Comparison of ENCODE assay signal across 8 cellular contexts in the genomic region with DNA sequence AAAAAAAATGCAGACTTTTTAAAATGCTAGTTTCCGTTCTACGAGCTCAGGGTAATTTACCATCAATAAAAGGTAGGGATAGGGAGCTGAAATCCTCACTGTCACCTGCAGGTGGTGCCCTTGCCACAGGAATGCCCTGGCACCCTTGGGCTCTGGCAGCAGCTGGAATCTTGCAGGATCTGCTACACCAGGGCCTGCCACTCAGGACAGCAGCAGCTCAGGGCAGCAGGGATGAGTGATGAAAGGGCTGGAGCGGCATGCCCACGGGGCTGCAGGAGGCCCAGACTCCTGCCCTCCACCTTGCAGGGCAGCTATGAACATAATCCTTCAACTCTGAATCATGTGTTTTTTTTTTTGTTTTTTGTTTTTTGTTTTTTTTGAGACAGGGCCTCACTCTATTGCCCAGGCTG. TPM values are rescaled to one million over a fixed set of nuclear protein-coding genes. Genes with fewer than 3 reads are reported as not detected.
DNase-seq lines count a peak whose midpoint lies in the region; ATAC-seq and TF ChIP-seq lines count a peak whose summit lies in the region.

No MANE protein-coding gene starts in this region.

- H3K27ac Mint-ChIP-seq in neural crest cell (ENCODE audit: unreplicated experiment): no peak overlapping the region

- H3K4me3 ChIP-seq in stomach: no peak overlapping the region

- peaks cover 0 to 3% (median 0%) of the 10 kb centered on the region in 4 donors for H3K36me3 ChIP-seq in stomach

- WGBS in stomach, 5 donors: 39 to 56% (median 44%) methylated on average over 4 of the region's 4 CpGs

- DNase-seq in DMS153 treated with DMSO at 0.1 percent for 48 hours (lab: John Stamatoyannopoulos, UW; ENCODE audit: unreplicated experiment) (peak; percentile 56), KG1 (lab: John Stamatoyannopoulos, UW) (peak; percentile 16), fibroblast of gingiva (ENCODE audit: low read depth) (peak; percentile 77), neural crest cell (ENCODE audit: low read depth, low spot score) (peak; percentile 74), stomach (peak; percentile 83)
- peak; percentile 84 for DNase-seq in activated T-cell treated with anti-CD3 and anti-CD28 coated beads, Interleukin-2, amount 50 U/mL, for 1 hour

- no peak overlapping the region for H3K4me3 Mint-ChIP-seq in neural crest cell

- no peaks in the 10 kb centered on the region for H3K36me3 Mint-ChIP-seq in neural crest cell (ENCODE audit: low read depth)

- H3K4me1 ChIP-seq in stomach: peaks cover under 1 to 12% (median 6%) of the 10 kb centered on the region in 4 donors

- no peak for TF ChIP-seq EP300 in stomach (IDR thresholded peaks at IDR 0.05)

- no peak for TF ChIP-seq POLR2A in stomach (IDR thresholded peaks at IDR 0.05)

- intact Hi-C loops in stomach (cut with DNase I; ENCODE audit: low total_unique reads): loop anchor here (5.0 kb wide), 1 partner anchor 104 kb away; no protein-coding TSS in a partner anchor

- H3K9me3 Mint-ChIP-seq in neural crest cell: no peaks in the 10 kb centered on the region

- no peaks in the 10 kb centered on the region for H3K4me1 Mint-ChIP-seq in neural crest cell

- H3K27me3 Mint-ChIP-seq in neural crest cell (ENCODE audit: low read depth): no peaks in the 10 kb centered on the region

- H3K27ac ChIP-seq in stomach: no peak overlapping the region

- TF ChIP-seq CTCF in neural crest cell (conservative IDR thresholded peaks at IDR 0.05): peak; percentile 92
- TF ChIP-seq CTCF in stomach (IDR thresholded peaks at IDR 0.05): peak in 5 of 7 experiments; percentile 69 to 95 (median 85)

- no peaks in the 10 kb centered on the region for H3K9me3 ChIP-seq in stomach

- ATAC-seq in GM21526 (IDR thresholded peaks at IDR 0.05; ENCODE audit: low FRiP score, unreplicated experiment): no peak

- H3K27me3 ChIP-seq in stomach: no peaks in the 10 kb centered on the region

TF ChIP-seq in PFSK-1, 5 proteins besides CTCF, POLR2A, EP300 and RAD21:
- TF ChIP-seq FOXP2 (optimal IDR thresholded peaks at IDR 0.05; ENCODE audit: borderline replicate concordance, extremely low read depth, extremely low read length, insufficient read depth) (peak; percentile 65), POLR2AphosphoS5 (IDR thresholded peaks at IDR 0.05; ENCODE audit: low read depth, low read length) (no peak), TAF1 (IDR thresholded peaks at IDR 0.05; ENCODE audit: borderline replicate concordance, insufficient read depth, low read length) (no peak), SIN3A (IDR thresholded peaks at IDR 0.05; ENCODE audit: borderline replicate concordance, insufficient read depth, low read length) (no peak)
- TF ChIP-seq, protein P1, sequence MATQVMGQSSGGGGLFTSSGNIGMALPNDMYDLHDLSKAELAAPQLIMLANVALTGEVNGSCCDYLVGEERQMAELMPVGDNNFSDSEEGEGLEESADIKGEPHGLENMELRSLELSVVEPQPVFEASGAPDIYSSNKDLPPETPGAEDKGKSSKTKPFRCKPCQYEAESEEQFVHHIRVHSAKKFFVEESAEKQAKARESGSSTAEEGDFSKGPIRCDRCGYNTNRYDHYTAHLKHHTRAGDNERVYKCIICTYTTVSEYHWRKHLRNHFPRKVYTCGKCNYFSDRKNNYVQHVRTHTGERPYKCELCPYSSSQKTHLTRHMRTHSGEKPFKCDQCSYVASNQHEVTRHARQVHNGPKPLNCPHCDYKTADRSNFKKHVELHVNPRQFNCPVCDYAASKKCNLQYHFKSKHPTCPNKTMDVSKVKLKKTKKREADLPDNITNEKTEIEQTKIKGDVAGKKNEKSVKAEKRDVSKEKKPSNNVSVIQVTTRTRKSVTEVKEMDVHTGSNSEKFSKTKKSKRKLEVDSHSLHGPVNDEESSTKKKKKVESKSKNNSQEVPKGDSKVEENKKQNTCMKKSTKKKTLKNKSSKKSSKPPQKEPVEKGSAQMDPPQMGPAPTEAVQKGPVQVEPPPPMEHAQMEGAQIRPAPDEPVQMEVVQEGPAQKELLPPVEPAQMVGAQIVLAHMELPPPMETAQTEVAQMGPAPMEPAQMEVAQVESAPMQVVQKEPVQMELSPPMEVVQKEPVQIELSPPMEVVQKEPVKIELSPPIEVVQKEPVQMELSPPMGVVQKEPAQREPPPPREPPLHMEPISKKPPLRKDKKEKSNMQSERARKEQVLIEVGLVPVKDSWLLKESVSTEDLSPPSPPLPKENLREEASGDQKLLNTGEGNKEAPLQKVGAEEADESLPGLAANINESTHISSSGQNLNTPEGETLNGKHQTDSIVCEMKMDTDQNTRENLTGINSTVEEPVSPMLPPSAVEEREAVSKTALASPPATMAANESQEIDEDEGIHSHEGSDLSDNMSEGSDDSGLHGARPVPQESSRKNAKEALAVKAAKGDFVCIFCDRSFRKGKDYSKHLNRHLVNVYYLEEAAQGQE (IDR thresholded peaks at IDR 0.05; ENCODE audit: insufficient read depth in 1 of 2, low read depth in 2 of 2, low read length in 2 of 2): 0 out of 4 replicates have a peak, but pooled peaks of 1 of the 2 experiments have one; percentile 21

RNA-seq across cellular contexts. Expression of a gene that starts 54.0 kb away (rescaled TPM):
- 3.0 TPM for polyA plus RNA-seq in PFSK-1 (2012; ENCODE audit: insufficient read length, low read depth)
- total RNA-seq in neural crest cell (13.9 and 15.1 TPM in 2 replicates), stomach (10 to 100 TPM in 1 of 5 donors, 1 to 10 TPM in 3, under 1 TPM in 1; 0.58 to 15.1 (median 3.6) TPM)
- 1 to 10 TPM; 3.4 to 7.0 (median 5.0) TPM for polyA plus RNA-seq in stomach

Comparison
In these comparisons a context has a peak if more than half of its experiments do, and no peak if none do; other contexts are left out.
1. DNase-seq: peak in every context shown above with its lines; median percentile 84 in activated T-cell treated with anti-CD3 and anti-CD28 coated beads, Interleukin-2, amount 50 U/mL, for 1 hour; 83 in stomach; 77 in fibroblast of gingiva; 74 in neural crest cell; 56 in DMS153 treated with DMSO at 0.1 percent for 48 hours; 16 in KG1.